ENCODE assay signal across 22 cellular contexts in the genomic region with DNA sequence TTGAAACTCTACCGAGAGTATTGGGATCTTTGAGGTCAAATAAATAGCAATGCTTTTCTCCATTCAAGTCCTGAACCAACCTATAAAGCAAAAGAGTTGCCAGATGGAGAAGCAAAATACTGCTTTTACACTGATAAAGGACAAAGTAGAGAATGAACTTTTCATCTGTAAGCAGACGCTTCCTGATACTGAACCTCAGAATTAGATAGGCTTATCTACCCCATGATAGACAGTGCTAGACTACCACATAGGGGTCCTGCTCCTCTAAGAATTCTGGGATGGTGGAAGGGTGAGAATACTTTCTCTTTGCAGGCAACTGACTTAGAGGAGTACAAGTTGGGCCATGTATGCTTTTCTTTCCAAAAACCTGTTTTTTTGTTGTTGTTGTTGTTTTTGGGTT.
"Had no signal": no experiment of that assay in that cellular context is flagged by ENCODE, and none has a peak within 500 bp of the region (broad histone marks: within the 10 kb centered on the region; RNA-seq: fewer than 3 reads in every experiment).

No MANE protein-coding gene starts in this region.

- DNase-seq: islet precursor cell; left ventricle myocardium inferior; midbrain; mucosa of descending colon; naive thymus-derived CD4-positive, alpha-beta T cell; ovary; posterior cingulate gyrus; retina; right cardiac atrium; stimulated activated CD4-positive, alpha-beta T cell treated with anti-CD3 and anti-CD28 coated beads, Interleukin-12 subunit alpha, Interleukin-12 subunit beta, amount 100 ng/mL, for 4 hours; stimulated activated CD4-positive, alpha-beta T cell treated with anti-CD3 and anti-CD28 coated beads, Interleukin-15, amount 100 ng/mL, for 24 hours; stimulated activated CD4-positive, alpha-beta T cell treated with anti-CD3 and anti-CD28 coated beads, Interleukin-2, amount 100 ng/mL, for 24 hours; stimulated activated CD4-positive, alpha-beta T cell treated with anti-CD3 and anti-CD28 coated beads, Interleukin-4, amount 100 ng/mL, for 1 hour; stimulated activated naive B cell treated with anti-CD40 and anti-IgM and Interleukin-4, amounts not matched to agents 10 μg/mL and 1 μg/mL and 100 μg/mL, for 72 hours; stimulated activated naive CD8-positive, alpha-beta T cell treated with anti-CD3 and anti-CD28 coated beads, Interleukin-15, Interleukin-2, amounts not matched to agents 100 U/mL and 50 U/mL, for 24 hours; stomach; testis; thyroid gland; transverse colon; upper lobe of left lung had no signal

- ATAC-seq: mucosa of descending colon; naive thymus-derived CD4-positive, alpha-beta T cell; natural killer cell treated with Interleukin-12 subunit alpha and Interleukin-12 subunit beta and Interleukin-15 and Interleukin-18, amount 100 ng/mL, for 72 hours; right cardiac atrium; sciatic nerve; stimulated activated naive B cell treated with anti-CD40 and anti-IgM and Interleukin-4, amounts not matched to agents 10 μg/mL and 1 μg/mL and 100 μg/mL, for 72 hours; stimulated activated naive CD8-positive, alpha-beta T cell treated with anti-CD3 and anti-CD28 coated beads, Interleukin-15, Interleukin-2, amounts not matched to agents 100 U/mL and 50 U/mL, for 24 hours had no signal
